ENCODE assay signal across 1 cellular context in the genomic region with DNA sequence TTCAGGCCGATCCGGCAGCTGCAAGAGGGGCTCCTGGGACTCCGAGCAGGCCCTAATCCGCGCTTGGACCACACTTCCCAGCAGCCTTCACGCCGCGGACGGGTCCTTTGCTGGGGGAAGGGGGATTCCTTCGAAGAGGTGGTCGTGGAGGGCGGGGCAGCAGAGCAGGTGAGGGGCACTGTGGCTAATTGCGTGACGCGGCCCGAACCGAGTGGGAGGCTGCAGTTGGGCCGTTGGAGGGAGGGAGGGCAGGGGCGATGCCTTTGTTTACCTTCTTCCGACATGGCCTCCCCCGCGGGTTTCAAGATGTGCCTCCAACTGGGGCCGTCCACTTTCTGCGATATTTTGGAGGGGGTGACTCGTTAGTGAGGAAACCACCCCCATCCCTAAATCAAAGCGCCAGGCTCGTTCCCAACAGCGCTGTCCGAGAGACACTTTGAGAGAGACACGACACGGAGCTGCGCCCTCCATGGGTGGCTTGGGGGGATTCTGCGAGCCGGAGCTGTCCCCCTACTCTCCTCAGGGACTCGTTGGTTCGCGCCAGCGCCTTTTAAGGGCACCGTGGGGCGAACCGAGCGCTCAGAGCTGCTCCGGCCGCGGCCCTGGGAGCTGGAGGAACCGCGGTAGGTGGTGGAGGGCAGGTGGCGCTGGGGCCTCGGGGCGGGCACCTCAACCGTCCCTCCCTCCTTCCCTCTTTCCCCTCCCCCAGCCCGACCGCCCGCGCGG.
TF ChIP-seq lines count a peak whose summit lies in the region.

A gene (plus strand): TSS at position 582 of the 726 bp plus-strand sequence. CDS start 3,070 bp downstream, outside the sequence.

TF ChIP-seq in HEK293, 187 proteins besides CTCF, POLR2A, EP300 and RAD21 (continued from another document):
- TF ChIP-seq, protein P1, sequence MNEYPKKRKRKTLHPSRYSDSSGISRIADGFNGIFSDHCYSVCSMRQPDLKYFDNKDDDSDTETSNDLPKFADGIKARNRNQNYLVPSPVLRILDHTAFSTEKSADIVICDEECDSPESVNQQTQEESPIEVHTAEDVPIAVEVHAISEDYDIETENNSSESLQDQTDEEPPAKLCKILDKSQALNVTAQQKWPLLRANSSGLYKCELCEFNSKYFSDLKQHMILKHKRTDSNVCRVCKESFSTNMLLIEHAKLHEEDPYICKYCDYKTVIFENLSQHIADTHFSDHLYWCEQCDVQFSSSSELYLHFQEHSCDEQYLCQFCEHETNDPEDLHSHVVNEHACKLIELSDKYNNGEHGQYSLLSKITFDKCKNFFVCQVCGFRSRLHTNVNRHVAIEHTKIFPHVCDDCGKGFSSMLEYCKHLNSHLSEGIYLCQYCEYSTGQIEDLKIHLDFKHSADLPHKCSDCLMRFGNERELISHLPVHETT (tag by site-specific recombination; IDR thresholded peaks at IDR 0.05) = peak; percentile 24; the same call in 1 of the 2 replicates
- no peak for TF ChIP-seq ZNF629 (tag by site-specific recombination; IDR thresholded peaks at IDR 0.05)
- 0 out of 2 replicates have a peak, but pooled peaks have one; percentile 48 for TF ChIP-seq ZFP41 (tag by site-specific recombination; IDR thresholded peaks at IDR 0.05; ENCODE audit: borderline replicate concordance)
- no peak for TF ChIP-seq ZNF48 (tag by site-specific recombination; IDR thresholded peaks at IDR 0.05)
- TF ChIP-seq ZNF157 (tag by site-specific recombination; IDR thresholded peaks at IDR 0.05) = no peak
- TF ChIP-seq ZNF221 (tag by site-specific recombination; IDR thresholded peaks at IDR 0.05; ENCODE audit: borderline replicate concordance) = no peak
- TF ChIP-seq ZNF354C (tag by site-specific recombination; IDR thresholded peaks at IDR 0.05; ENCODE audit: borderline replicate concordance, low read depth) = no peak
- TF ChIP-seq KLF9 (tag by site-specific recombination; IDR thresholded peaks at IDR 0.05; ENCODE audit: low read depth) = peak; percentile 61; the same call in 1 of the 2 replicates
TF ChIP-seq in HEK293: peak in this region for 80.
